Comparison of ENCODE assay signal across 7 cellular contexts in genomic region chr6:33412140-33413009, GRCh38. TPM values are rescaled to one million over a fixed set of nuclear protein-coding genes. Genes with fewer than 3 reads are reported as not detected.
DNase-seq lines count a peak whose midpoint lies in the region; ATAC-seq and TF ChIP-seq lines count a peak whose summit lies in the region.
"Had no signal": no experiment of that assay in that cellular context is flagged by ENCODE, and none has a peak within 500 bp of the region (broad histone marks: within the 10 kb centered on the region; RNA-seq: fewer than 3 reads in every experiment).

No MANE protein-coding gene starts in this region.

- intact Hi-C loops in heart right ventricle (cut with DNase I) (loop anchor here in 3 of 10 donors (10.0 kb wide), 2 partner anchors 98 to 1748 kb away; partner anchors contain the start of genes TAPBP (in 2 of the 3), ZBTB22 (in 2 of the 3), C6orf47 (in 1 of the 3) and CSNK2B (in 1 of the 3)), cardiac septum (cut with DNase I) (loop anchor here (10.0 kb wide), 1 partner anchor 282 kb away; no protein-coding TSS in a partner anchor), upper lobe of right lung (cut with DNase I) (no loop called here)

- H3K36me3 ChIP-seq in heart right ventricle = peaks cover 0 to 50% (median 21%) of the 10 kb centered on the region in 9 donors
- peaks cover 44% of the 10 kb centered on the region for H3K36me3 ChIP-seq in upper lobe of right lung

- H3K9me3 ChIP-seq in heart right ventricle (no peaks in the 10 kb centered on the region), upper lobe of right lung (no peaks in the 10 kb centered on the region)

- peak overlapping the region in 8 of 10 donors; percentile 74 to 100 (median 99) for H3K4me3 ChIP-seq in heart right ventricle
- H3K4me3 ChIP-seq in fibroblast of the aortic adventitia (ENCODE audit: low read depth, low read length) = peak overlapping the region; percentile 5
- peak overlapping the region; percentile 99 for H3K4me3 ChIP-seq in upper lobe of right lung

- WGBS in heart right ventricle, 2 donors = 86 to 90% methylated on average over 10 of the region's 10 CpGs

- no peak for DNase-seq in heart right ventricle
- DNase-seq in cardiac septum (ENCODE audit: low spot score) = no peak
- no peak for DNase-seq in fibroblast of the aortic adventitia (ENCODE audit: low read depth)
- DNase-seq in upper lobe of right lung = no peak
- DNase-seq in stimulated activated CD4-positive, alpha-beta T cell treated with anti-CD3 and anti-CD28 coated beads, Interleukin-2, amount 100 ng/mL, for 24 hours = no peak
- DNase-seq: NCI-H510A treated with DMSO at 0.1 percent for 48 hours had no signal

- ATAC-seq in heart right ventricle (no peak), upper lobe of right lung (no peak), HG02623 (IDR thresholded peaks at IDR 0.05; ENCODE audit: unreplicated experiment) (no peak)

- H3K4me1 ChIP-seq in heart right ventricle (peaks cover 14 to 49% (median 40%) of the 10 kb centered on the region in 9 donors), upper lobe of right lung (peaks cover 38% of the 10 kb centered on the region)

- H3K27me3 ChIP-seq in heart right ventricle = no peaks in the 10 kb centered on the region
- no peaks in the 10 kb centered on the region for H3K27me3 ChIP-seq in upper lobe of right lung

- H3K27ac ChIP-seq in heart right ventricle = peak overlapping the region in 8 of 10 donors; percentile 93 to 100 (median 99)
- peak overlapping the region; percentile 97 for H3K27ac ChIP-seq in upper lobe of right lung

- no peak for TF ChIP-seq CTCF in heart right ventricle (IDR thresholded peaks at IDR 0.05)
- no peak for TF ChIP-seq CTCF in fibroblast of the aortic adventitia (IDR thresholded peaks at IDR 0.05; ENCODE audit: insufficient read depth, low read length)
- TF ChIP-seq CTCF in upper lobe of right lung (IDR thresholded peaks at IDR 0.05) = no peak

RNA-seq across cellular contexts. Expression of gene PHF1, which starts 1.6 kb away (rescaled TPM):
- total RNA-seq in heart right ventricle (10 to 100 TPM; 36.2 to 61.2 (median 48.9) TPM), cardiac septum (74.8 TPM), fibroblast of the aortic adventitia (ENCODE audit: low replicate concordance) (18.9 and 20.9 TPM in 2 replicates), upper lobe of right lung (74.3 TPM)
- 100 to 1,000 TPM in 1 of 2 donors, 10 to 100 TPM in 1; 59.5 to 125 TPM for polyA plus RNA-seq in heart right ventricle

RNA-seq across cellular contexts. Expression of gene CUTA, which starts 5.5 kb away (rescaled TPM):
- total RNA-seq in heart right ventricle (100 to 1,000 TPM in 9 of 10 donors, 10 to 100 TPM in 1; 99.8 to 132 (median 114) TPM), cardiac septum (94.6 TPM), fibroblast of the aortic adventitia (ENCODE audit: low replicate concordance) (106 and 522 TPM in 2 replicates), upper lobe of right lung (144 TPM)
- polyA plus RNA-seq in heart right ventricle = 100 to 1,000 TPM in 1 of 2 donors, 10 to 100 TPM in 1; 94.7 to 161 TPM

RNA-seq across cellular contexts. Expression of gene SYNGAP1, which starts 7.5 kb away (rescaled TPM):
- 1 to 10 TPM; 3.6 to 8.5 (median 5.7) TPM for total RNA-seq in heart right ventricle
- polyA plus RNA-seq in heart right ventricle = 10 to 100 TPM in 1 of 2 donors, 1 to 10 TPM in 1; 3.1 to 10.2 TPM
- total RNA-seq in cardiac septum = 9.0 TPM
- total RNA-seq in fibroblast of the aortic adventitia (ENCODE audit: low replicate concordance) = 3.3 and 7.6 TPM in 2 replicates
- 23.0 TPM for total RNA-seq in upper lobe of right lung

RNA-seq across cellular contexts. Expression of gene KIFC1, which starts 20.8 kb away (rescaled TPM):
- total RNA-seq in heart right ventricle (1 to 10 TPM in 2 of 10 donors, under 1 TPM in 6, not detected in 2; 0.09 to 6.1 (median 0.36) TPM), cardiac septum (0.24 TPM), fibroblast of the aortic adventitia (ENCODE audit: low replicate concordance) (49.3 TPM in 1 of 2 replicates, not detected in the other), upper lobe of right lung (2.3 TPM)
- polyA plus RNA-seq in heart right ventricle = under 1 TPM; 0.28 to 0.29 TPM

RNA-seq across cellular contexts. Expression of gene ZBTB9, which starts 42.0 kb away (rescaled TPM):
- total RNA-seq in heart right ventricle = 1 to 10 TPM; 2.7 to 6.5 (median 4.9) TPM
- polyA plus RNA-seq in heart right ventricle = 1 to 10 TPM; 1.2 to 4.3 TPM
- 4.5 TPM for total RNA-seq in cardiac septum
- 3.8 and 5.5 TPM in 2 replicates for total RNA-seq in fibroblast of the aortic adventitia (ENCODE audit: low replicate concordance)
- total RNA-seq in upper lobe of right lung = 5.8 TPM

Comparison
In these comparisons a context has a peak if more than half of its experiments do, and no peak if none do; other contexts are left out.
1. H3K4me3 ChIP-seq: peak in every context shown above with its lines; median percentile 99 in heart right ventricle; 99 in upper lobe of right lung; 5 in fibroblast of the aortic adventitia.